Comparison of ENCODE assay signal across 9 cellular contexts in genomic region chr19:11293468-11294389, GRCh38. TPM values are rescaled to one million over a fixed set of nuclear protein-coding genes. Genes with fewer than 3 reads are reported as not detected.
DNase-seq lines count a peak whose midpoint lies in the region; ATAC-seq and TF ChIP-seq lines count a peak whose summit lies in the region.
"Had no signal": no experiment of that assay in that cellular context is flagged by ENCODE, and none has a peak within 500 bp of the region (broad histone marks: within the 10 kb centered on the region; RNA-seq: fewer than 3 reads in every experiment).

No MANE protein-coding gene starts in this region.

- peak overlapping the region; percentile 66 for H3K4me3 Mint-ChIP-seq in Caco-2 (ENCODE audit: unreplicated experiment)
- peak overlapping the region; percentile 38 for H3K4me3 Mint-ChIP-seq in activated CD4-positive, alpha-beta T cell treated with anti-CD3 and anti-CD28 coated beads for 36 hours
- H3K4me3 Mint-ChIP-seq: activated naive CD8-positive, alpha-beta T cell had no signal

- no peaks in the 10 kb centered on the region for H3K27me3 Mint-ChIP-seq in Caco-2 (ENCODE audit: insufficient read depth, unreplicated experiment)
- peaks cover 27% of the 10 kb centered on the region for H3K27me3 Mint-ChIP-seq in activated CD4-positive, alpha-beta T cell treated with anti-CD3 and anti-CD28 coated beads for 36 hours

- peak overlapping the region; percentile 61 for H3K27ac ChIP-seq in cingulate gyrus (ENCODE audit: low read depth, low read length)

- H3K4me3 ChIP-seq in Caco-2 (ENCODE audit: low read depth, low read length) = peak overlapping the region; percentile 29

- peak; percentile 52 for ATAC-seq in HG03103 (IDR thresholded peaks at IDR 0.05; ENCODE audit: low read depth, unreplicated experiment)
- ATAC-seq in activated CD4-positive, alpha-beta T cell treated with anti-CD3 and anti-CD28 coated beads for 36 hours = peak; percentile 99
- ATAC-seq in HG03457 (IDR thresholded peaks at IDR 0.05; ENCODE audit: unreplicated experiment) = no peak

- peak overlapping the region; percentile 58 for H3K27ac Mint-ChIP-seq in Caco-2 (ENCODE audit: unreplicated experiment)
- no peak overlapping the region for H3K27ac Mint-ChIP-seq in activated CD4-positive, alpha-beta T cell treated with anti-CD3 and anti-CD28 coated beads for 36 hours
- H3K27ac Mint-ChIP-seq: activated naive CD8-positive, alpha-beta T cell had no signal

- no peaks in the 10 kb centered on the region for H3K9me3 Mint-ChIP-seq in Caco-2 (ENCODE audit: unreplicated experiment)
- H3K9me3 Mint-ChIP-seq in activated CD4-positive, alpha-beta T cell treated with anti-CD3 and anti-CD28 coated beads for 36 hours (ENCODE audit: low read depth) = no peaks in the 10 kb centered on the region

- no peaks in the 10 kb centered on the region for H3K36me3 ChIP-seq in Caco-2 (ENCODE audit: control insufficient read depth, insufficient read depth, low read length)

- H3K36me3 Mint-ChIP-seq in Caco-2 (ENCODE audit: insufficient read depth, unreplicated experiment) = no peaks in the 10 kb centered on the region
- H3K36me3 Mint-ChIP-seq in activated CD4-positive, alpha-beta T cell treated with anti-CD3 and anti-CD28 coated beads for 36 hours (ENCODE audit: low read depth) = no peaks in the 10 kb centered on the region
- H3K36me3 Mint-ChIP-seq: activated naive CD8-positive, alpha-beta T cell had no signal

- peak; percentile 96 to 99 for TF ChIP-seq CTCF in Caco-2 (IDR thresholded peaks at IDR 0.05; ENCODE audit: insufficient read depth in 1 of 2, low read depth in 1 of 2, low read length in 1 of 2, severe bottlenecking in 1 of 2, unreplicated experiment in 1 of 2)

- no peaks in the 10 kb centered on the region for H3K27me3 ChIP-seq in Caco-2 (replicated peaks; ENCODE audit: control insufficient read depth, insufficient read depth, low read length)

- CTCF ChIA-PET in Caco-2 (lab: Charles Lee) = interaction anchor here (0.5 to 1.8 kb wide), 26 partner anchors 15 to 850 kb away, joined by 3 to 30 read pairs (median 4); partner anchors contain the start of genes CCDC159, ECSIT, ELOF1 and EPOR
- CTCF ChIA-PET in activated CD4-positive, alpha-beta T cell treated with anti-CD3 and anti-CD28 coated beads for 36 hours (lab: Charles Lee) = interaction anchor here (0.6 to 1.2 kb wide), 8 partner anchors 13 to 189 kb away, joined by 3 to 4 read pairs (median 3); no protein-coding TSS in a partner anchor

- peaks cover 14% of the 10 kb centered on the region for H3K4me1 Mint-ChIP-seq in Caco-2 (ENCODE audit: low read depth, unreplicated experiment)
- peaks cover 2% of the 10 kb centered on the region for H3K4me1 Mint-ChIP-seq in activated CD4-positive, alpha-beta T cell treated with anti-CD3 and anti-CD28 coated beads for 36 hours

- intact Hi-C loops in Caco-2 (cut with micrococcal nuclease; ENCODE audit: unreplicated experiment) = loop anchor here (1.0 to 2.0 kb wide), 5 partner anchors 51 to 189 kb away; partner anchors contain the start of gene SWSAP1
- intact Hi-C loops in activated CD4-positive, alpha-beta T cell treated with anti-CD3 and anti-CD28 coated beads for 36 hours (cut with DNase I, micrococcal nuclease) = loop anchor here (1.0 to 5.0 kb wide), 5 partner anchors 53 to 294 kb away; partner anchors contain the start of genes CCDC159 (in 1 of the 2), ELAVL3 (in 1 of the 2) and TMEM205 (in 1 of the 2)

- no peaks in the 10 kb centered on the region for H3K4me1 ChIP-seq in Caco-2

- BruUV-seq in Caco-2 (replicated peaks; lab: Mats Ljungman, UMichigan) = no TSS peak

- POLR2A ChIA-PET in Caco-2 (lab: Charles Lee) = interaction anchor here (0.6 to 1.1 kb wide), 4 partner anchors 45 to 87 kb away, joined by 3 to 12 read pairs (median 6); partner anchors contain the start of genes CCDC159, SWSAP1 and TMEM205
- POLR2A ChIA-PET in activated CD4-positive, alpha-beta T cell treated with anti-CD3 and anti-CD28 coated beads for 36 hours (lab: Charles Lee) = no interaction called here

- DNase-seq in Caco-2 (peak; percentile 92 to 97), NCI-H510A treated with DMSO at 0.1 percent for 48 hours (lab: John Stamatoyannopoulos, UW) (peak; percentile 91), left kidney (ENCODE audit: low read depth, low spot score) (peak; percentile 96)
- DNase-seq in activated CD4-positive, alpha-beta T cell treated with anti-CD3 and anti-CD28 coated beads for 36 hours = peak; percentile 89
- DNase-seq in stimulated activated CD4-positive, alpha-beta T cell treated with anti-CD3 and anti-CD28 coated beads, Interleukin-1b, Interleukin-23, amount 100 ng/mL, for 4 hours (ENCODE audit: low read depth in 2 of 2) = peak; percentile 68 to 79

- no peaks in the 10 kb centered on the region for H3K9me3 ChIP-seq in Caco-2

RNA-seq across cellular contexts. Expression of gene TSPAN16, which starts 2.2 kb away (rescaled TPM):
- total RNA-seq in Caco-2 (2022) = not detected in 2 replicates
- total RNA-seq in activated CD4-positive, alpha-beta T cell treated with anti-CD3 and anti-CD28 coated beads for 36 hours = not detected

RNA-seq across cellular contexts. Expression of gene DOCK6, which starts 31.4 kb away (rescaled TPM):
- total RNA-seq in Caco-2 (2022) = 84.1 and 94.3 TPM in 2 replicates
- 1 to 10 TPM; 2.8 to 4.6 TPM for total RNA-seq in activated CD4-positive, alpha-beta T cell treated with anti-CD3 and anti-CD28 coated beads for 36 hours

RNA-seq across cellular contexts. Expression of gene RAB3D, which starts 45.7 kb away (rescaled TPM):
- 28.0 and 35.2 TPM in 2 replicates for total RNA-seq in Caco-2 (2022)
- total RNA-seq in activated CD4-positive, alpha-beta T cell treated with anti-CD3 and anti-CD28 coated beads for 36 hours = 1 to 10 TPM; 7.5 to 8.9 TPM

RNA-seq across cellular contexts. Expression of gene TMEM205, which starts 52.3 kb away (rescaled TPM):
- total RNA-seq in Caco-2 (2022) = 68.3 and 76.1 TPM in 2 replicates
- 10 to 100 TPM; 28.0 to 32.6 TPM for total RNA-seq in activated CD4-positive, alpha-beta T cell treated with anti-CD3 and anti-CD28 coated beads for 36 hours

RNA-seq across cellular contexts. Expression of gene CCDC159, which starts 52.6 kb away (rescaled TPM):
- total RNA-seq in Caco-2 (2022) = 11.7 and 13.9 TPM in 2 replicates
- total RNA-seq in activated CD4-positive, alpha-beta T cell treated with anti-CD3 and anti-CD28 coated beads for 36 hours = 10 to 100 TPM; 15.3 to 18.0 TPM

Comparison
In these comparisons a context has a peak if more than half of its experiments do, and no peak if none do; other contexts are left out.
1. RNA of gene DOCK6, which starts 31.4 kb away (total RNA-seq): 84.1 to 94.3 TPM in Caco-2; 2.8 to 4.6 TPM in activated CD4-positive, alpha-beta T cell treated with anti-CD3 and anti-CD28 coated beads for 36 hours; every median in the first group is over 10 times any median in the second.
2. Peak in every context shown above with its lines, with median percentiles within 50 percentile points of each other: DNase-seq.